In the genomic region with DNA sequence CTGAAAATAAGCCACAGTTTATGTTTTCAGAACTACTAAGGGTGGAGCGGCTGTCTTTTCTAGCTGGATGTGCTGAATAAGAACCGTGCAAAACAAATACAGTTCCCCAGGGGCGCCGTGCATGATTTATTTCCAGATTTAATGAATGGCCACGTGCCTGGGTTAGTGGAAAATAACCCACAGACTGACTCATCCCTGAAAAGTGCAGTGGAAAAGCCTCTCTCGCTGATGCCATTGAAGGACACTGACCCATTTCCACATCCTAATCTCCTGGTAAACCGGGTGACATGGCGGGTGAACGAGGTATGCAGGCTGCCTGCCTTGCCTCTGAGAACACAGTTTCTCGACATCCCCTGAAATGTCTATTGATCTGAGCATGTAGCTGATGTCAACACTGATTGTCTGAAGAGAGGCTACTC, we compare ENCODE assay signal across 10 cellular contexts.
DNase-seq lines count a peak whose midpoint lies in the region; ATAC-seq, FAIRE-seq and TF ChIP-seq lines count a peak whose summit lies in the region.
"Had no signal": no experiment of that assay in that cellular context is flagged by ENCODE, and none has a peak within 500 bp of the region (broad histone marks: within the 10 kb centered on the region; RNA-seq: fewer than 3 reads in every experiment).

No MANE protein-coding gene starts in this region.

- H3K9me3 ChIP-seq in A549, result no peaks in the 10 kb centered on the region
- H3K9me3 ChIP-seq in left lung, result no peaks in the 10 kb centered on the region

- CTCF ChIA-PET in A549 (lab: Yijun Ruan, JAX), result no interaction called here
- CTCF ChIA-PET in activated naive CD4-positive, alpha-beta T cell treated with anti-CD3 and anti-CD28 coated beads, Interleukin-2, amount 10 ng/mL, durations not matched to agents 7 days and 5 days (lab: Charles Lee), result no interaction called here

- no peaks in the 10 kb centered on the region for H3K4me1 Mint-ChIP-seq in activated naive CD4-positive, alpha-beta T cell treated with anti-CD3 and anti-CD28 coated beads, Interleukin-2, amount 10 ng/mL, durations not matched to agents 7 days and 5 days
- no peaks in the 10 kb centered on the region for H3K4me1 Mint-ChIP-seq in activated T-helper 17 cell treated with anti-CD3 and anti-CD28 coated beads, Interleukin-2, amount 50 U/mL, for 72 hours
- H3K4me1 Mint-ChIP-seq: naive B cell had no signal

- H3K27me3 Mint-ChIP-seq in activated naive CD4-positive, alpha-beta T cell treated with anti-CD3 and anti-CD28 coated beads, Interleukin-2, amount 10 ng/mL, durations not matched to agents 7 days and 5 days, result peaks cover 7% of the 10 kb centered on the region
- peaks cover 12% of the 10 kb centered on the region for H3K27me3 Mint-ChIP-seq in activated T-helper 17 cell treated with anti-CD3 and anti-CD28 coated beads, Interleukin-2, amount 50 U/mL, for 72 hours

- H3K4me1 ChIP-seq in A549 (peaks cover 34% of the 10 kb centered on the region), left lung (peaks cover 0 to 4% of the 10 kb centered on the region in 2 donors)

- no peaks in the 10 kb centered on the region for H3K9me3 Mint-ChIP-seq in activated naive CD4-positive, alpha-beta T cell treated with anti-CD3 and anti-CD28 coated beads, Interleukin-2, amount 10 ng/mL, durations not matched to agents 7 days and 5 days
- H3K9me3 Mint-ChIP-seq in activated T-helper 17 cell treated with anti-CD3 and anti-CD28 coated beads, Interleukin-2, amount 50 U/mL, for 72 hours, result no peaks in the 10 kb centered on the region

- POLR2A ChIA-PET in A549 (lab: Yijun Ruan, JAX), result no interaction called here

- no peak overlapping the region for H3K4me3 Mint-ChIP-seq in activated naive CD4-positive, alpha-beta T cell treated with anti-CD3 and anti-CD28 coated beads, Interleukin-2, amount 10 ng/mL, durations not matched to agents 7 days and 5 days
- no peak overlapping the region for H3K4me3 Mint-ChIP-seq in activated T-helper 17 cell treated with anti-CD3 and anti-CD28 coated beads, Interleukin-2, amount 50 U/mL, for 72 hours
- H3K4me3 Mint-ChIP-seq: naive B cell had no signal

- TF ChIP-seq CTCF in A549 (IDR thresholded peaks at IDR 0.05) (no peak), brain microvascular endothelial cell (IDR thresholded peaks at IDR 0.05; ENCODE audit: low read depth, low read length, missing control alignments) (no peak), left lung (IDR thresholded peaks at IDR 0.05) (no peak)

- H3K27me3 ChIP-seq in brain microvascular endothelial cell (replicated peaks) (no peaks in the 10 kb centered on the region), left lung (no peaks in the 10 kb centered on the region)

- intact Hi-C loops in left lung (cut with DNase I), result no loop called here

- H3K4me2 ChIP-seq in A549, result peak overlapping the region; percentile 65

- TF ChIP-seq EP300 in A549 (IDR thresholded peaks at IDR 0.05), result no peak

- in situ Hi-C loops in brain microvascular endothelial cell (cut with HindIII; ENCODE audit: low pct_ligation_motif_present, low sequenced_read_pairs), result no loop called here

- no peak for FAIRE-seq in A549 (lab: Jason Lieb, UNC)
- FAIRE-seq: G401.6 had no signal

- H3K4me3 ChIP-seq in A549 (no peak overlapping the region), brain microvascular endothelial cell (ENCODE audit: low read depth, low read length) (peak overlapping the region; percentile 9), left lung (no peak overlapping the region)

- H3K27ac ChIP-seq in A549, result peak overlapping the region; percentile 8 to 75; a peak in 4 of 6 replicates
- no peak overlapping the region for H3K27ac ChIP-seq in brain microvascular endothelial cell
- H3K27ac ChIP-seq in left lung, result no peak overlapping the region

- peak; percentile 17 to 36 for DNase-seq in A549 (ENCODE audit: low read depth in 1 of 2, low spot score in 1 of 2)
- DNase-seq in LHCN-M2 (ENCODE audit: low read depth), result peak; percentile 94
- DNase-seq in brain microvascular endothelial cell, result peak; percentile 69
- DNase-seq in left lung, result no peak
- no peak for DNase-seq in activated naive CD4-positive, alpha-beta T cell treated with anti-CD3 and anti-CD28 coated beads, Interleukin-2, amount 10 ng/mL, durations not matched to agents 7 days and 5 days
- DNase-seq: naive B cell had no signal

- 13% methylated on average over 10 of the region's 10 CpGs for WGBS in A549 (ENCODE audit: missing lambda C conversion rate)

- TF ChIP-seq POLR2A in A549 (IDR thresholded peaks at IDR 0.05; ENCODE audit: low read length), result no peak

- H3K36me3 ChIP-seq in brain microvascular endothelial cell (replicated peaks), result no peaks in the 10 kb centered on the region
- no peaks in the 10 kb centered on the region for H3K36me3 ChIP-seq in left lung

- TF ChIP-seq RAD21 in A549 (conservative IDR thresholded peaks at IDR 0.05 in 1 of 2, IDR thresholded peaks at IDR 0.05 in 1 of 2), result no peak

- peak; percentile 63; a peak in 4 of 6 replicates for ATAC-seq in A549
- peak; percentile 62 for ATAC-seq in left lung
- ATAC-seq in activated T-helper 17 cell treated with anti-CD3 and anti-CD28 coated beads, Interleukin-2, amount 50 U/mL, for 72 hours (replicated peaks), result no peak
- ATAC-seq in GM18867 (IDR thresholded peaks at IDR 0.05; ENCODE audit: unreplicated experiment), result no peak
- ATAC-seq in GM19023 (IDR thresholded peaks at IDR 0.05; ENCODE audit: unreplicated experiment), result no peak

- H3K36me3 Mint-ChIP-seq in activated naive CD4-positive, alpha-beta T cell treated with anti-CD3 and anti-CD28 coated beads, Interleukin-2, amount 10 ng/mL, durations not matched to agents 7 days and 5 days, result no peaks in the 10 kb centered on the region
- no peaks in the 10 kb centered on the region for H3K36me3 Mint-ChIP-seq in activated T-helper 17 cell treated with anti-CD3 and anti-CD28 coated beads, Interleukin-2, amount 50 U/mL, for 72 hours (ENCODE audit: low read depth)
- H3K36me3 Mint-ChIP-seq: naive B cell had no signal

- H3K27ac Mint-ChIP-seq in activated naive CD4-positive, alpha-beta T cell treated with anti-CD3 and anti-CD28 coated beads, Interleukin-2, amount 10 ng/mL, durations not matched to agents 7 days and 5 days, result no peak overlapping the region
- no peak overlapping the region for H3K27ac Mint-ChIP-seq in activated T-helper 17 cell treated with anti-CD3 and anti-CD28 coated beads, Interleukin-2, amount 50 U/mL, for 72 hours
- H3K27ac Mint-ChIP-seq: naive B cell had no signal

TF ChIP-seq in A549, 52 proteins besides CTCF, POLR2A, EP300 and RAD21:
- TF ChIP-seq, protein P1, sequence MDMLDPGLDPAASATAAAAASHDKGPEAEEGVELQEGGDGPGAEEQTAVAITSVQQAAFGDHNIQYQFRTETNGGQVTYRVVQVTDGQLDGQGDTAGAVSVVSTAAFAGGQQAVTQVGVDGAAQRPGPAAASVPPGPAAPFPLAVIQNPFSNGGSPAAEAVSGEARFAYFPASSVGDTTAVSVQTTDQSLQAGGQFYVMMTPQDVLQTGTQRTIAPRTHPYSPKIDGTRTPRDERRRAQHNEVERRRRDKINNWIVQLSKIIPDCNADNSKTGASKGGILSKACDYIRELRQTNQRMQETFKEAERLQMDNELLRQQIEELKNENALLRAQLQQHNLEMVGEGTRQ (IDR thresholded peaks at IDR 0.05), result peak; percentile 28; the same call in 1 of the 2 replicates
- TF ChIP-seq, protein P2, sequence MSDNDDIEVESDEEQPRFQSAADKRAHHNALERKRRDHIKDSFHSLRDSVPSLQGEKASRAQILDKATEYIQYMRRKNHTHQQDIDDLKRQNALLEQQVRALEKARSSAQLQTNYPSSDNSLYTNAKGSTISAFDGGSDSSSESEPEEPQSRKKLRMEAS (IDR thresholded peaks at IDR 0.05), result peak; percentile 58; the same call in 1 of the 2 replicates
- no peak for TF ChIP-seq FOSL2 (IDR thresholded peaks at IDR 0.05)
- 0 out of 2 replicates have a peak, but pooled peaks have one; percentile 19 for TF ChIP-seq FOSL2 (CRISPR knock-in tag; IDR thresholded peaks at IDR 0.05)
- 0 out of 2 replicates have a peak, but pooled peaks have one; percentile 15 for TF ChIP-seq MYC (IDR thresholded peaks at IDR 0.05; ENCODE audit: borderline replicate concordance, low read length)
- TF ChIP-seq FOSB (CRISPR knock-in tag; IDR thresholded peaks at IDR 0.05), result no peak
TF ChIP-seq in A549: peak in this region for 4.

Comparison
In these comparisons a context has a peak if more than half of its experiments do, and no peak if none do; other contexts are left out.
1. ATAC-seq: peak in A549 (2 of 2) and left lung (single experiment); none in activated T-helper 17 cell treated with anti-CD3 and anti-CD28 coated beads, Interleukin-2, amount 50 U/mL, for 72 hours (single experiment), GM18867 (single experiment) and GM19023 (single experiment).
2. DNase-seq: peak in A549 (2 of 2), LHCN-M2 (single experiment) and brain microvascular endothelial cell (single experiment); none in left lung (0 of 2) and activated naive CD4-positive, alpha-beta T cell treated with anti-CD3 and anti-CD28 coated beads, Interleukin-2, amount 10 ng/mL, durations not matched to agents 7 days and 5 days (single experiment).
3. H3K27ac ChIP-seq: peak in A549 (2 of 2); none in brain microvascular endothelial cell (single experiment) and left lung (0 of 2).